Comparison of ENCODE assay signal across 17 cellular contexts in the genomic region with DNA sequence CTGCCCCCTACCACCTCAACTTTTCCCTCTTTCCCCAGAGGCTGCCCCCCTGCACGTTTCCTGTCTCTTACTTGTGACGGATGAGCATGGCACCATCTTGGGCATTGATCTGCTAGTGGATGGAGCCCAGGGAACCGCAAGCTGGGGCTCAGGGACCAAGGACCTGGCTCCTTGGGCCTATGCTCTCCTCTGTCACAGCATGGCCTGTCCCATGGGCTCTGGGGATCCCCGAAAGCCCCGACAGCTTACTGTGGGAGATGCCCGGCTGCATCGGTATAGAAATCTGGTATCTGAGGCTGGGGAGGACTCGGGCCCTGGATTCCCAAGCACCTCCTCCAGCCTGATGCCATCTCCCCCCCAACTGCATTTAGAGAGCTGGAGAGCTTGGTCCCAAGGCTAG. TPM values are rescaled to one million over a fixed set of nuclear protein-coding genes. Genes with fewer than 3 reads are reported as not detected.
A peak's percentile ranks its signal among the peaks of the same experiment; 100 is the strongest.
DNase-seq lines count a peak whose midpoint lies in the region; ATAC-seq, FAIRE-seq and TF ChIP-seq lines count a peak whose summit lies in the region.
"Had no signal": no experiment of that assay in that cellular context is flagged by ENCODE, and none has a peak within 500 bp of the region (broad histone marks: within the 10 kb centered on the region; RNA-seq: fewer than 3 reads in every experiment).

No MANE protein-coding gene starts in this region.

- no peaks in the 10 kb centered on the region for H4K20me1 ChIP-seq in astrocyte (ENCODE audit: insufficient read depth, low read length)

- H3K27me3 ChIP-seq in astrocyte (ENCODE audit: insufficient read depth, low read length) = peaks cover 48% of the 10 kb centered on the region
- H3K27me3 ChIP-seq in naive thymus-derived CD4-positive, alpha-beta T cell (ENCODE audit: control insufficient read depth in 2 of 2, insufficient read depth in 2 of 2, low read length in 2 of 2) = no peaks in the 10 kb centered on the region
- peaks cover 57% of the 10 kb centered on the region for H3K27me3 ChIP-seq in left ventricle myocardium inferior (ENCODE audit: low read depth)

- H3K4me3 Mint-ChIP-seq in activated naive CD8-positive, alpha-beta T cell = peak overlapping the region; percentile 11
- H3K4me3 Mint-ChIP-seq in activated naive CD8-positive, alpha-beta T cell treated with anti-CD3 and anti-CD28 coated beads, Interleukin-2, amount 50 U/mL, for 24 hours = no peak overlapping the region
- H3K4me3 Mint-ChIP-seq in astrocyte (ENCODE audit: unreplicated experiment) = no peak overlapping the region
- peak overlapping the region in 8 of 10 donors; percentile 5 to 86 (median 46) for H3K4me3 Mint-ChIP-seq in naive thymus-derived CD4-positive, alpha-beta T cell
- peak overlapping the region; percentile 61 for H3K4me3 Mint-ChIP-seq in type B pancreatic cell

- peaks cover 19% of the 10 kb centered on the region for H3K4me1 Mint-ChIP-seq in activated naive CD8-positive, alpha-beta T cell (ENCODE audit: low read depth)
- peaks cover 17% of the 10 kb centered on the region for H3K4me1 Mint-ChIP-seq in activated naive CD8-positive, alpha-beta T cell treated with anti-CD3 and anti-CD28 coated beads, Interleukin-2, amount 50 U/mL, for 24 hours
- no peaks in the 10 kb centered on the region for H3K4me1 Mint-ChIP-seq in astrocyte (ENCODE audit: low read depth, unreplicated experiment)
- peaks cover 7 to 25% (median 20%) of the 10 kb centered on the region in 7 donors for H3K4me1 Mint-ChIP-seq in naive thymus-derived CD4-positive, alpha-beta T cell
- H3K4me1 Mint-ChIP-seq in type B pancreatic cell (ENCODE audit: unreplicated experiment) = peaks cover 13% of the 10 kb centered on the region

- H3K27ac ChIP-seq in astrocyte (ENCODE audit: low read depth, low read length) (no peak overlapping the region), left ventricle myocardium inferior (replicated peaks) (no peak overlapping the region)
- H3K27ac ChIP-seq in naive thymus-derived CD4-positive, alpha-beta T cell (ENCODE audit: low read depth, low read length) = no peak overlapping the region

- no peak overlapping the region for H3K9ac ChIP-seq in astrocyte (ENCODE audit: low read length)

- CTCF ChIA-PET in naive thymus-derived CD4-positive, alpha-beta T cell (lab: Charles Lee) = no interaction called here

- no peaks in the 10 kb centered on the region for H3K36me3 Mint-ChIP-seq in activated naive CD8-positive, alpha-beta T cell
- H3K36me3 Mint-ChIP-seq in activated naive CD8-positive, alpha-beta T cell treated with anti-CD3 and anti-CD28 coated beads, Interleukin-2, amount 50 U/mL, for 24 hours (ENCODE audit: low read depth) = no peaks in the 10 kb centered on the region
- peaks cover 9% of the 10 kb centered on the region for H3K36me3 Mint-ChIP-seq in astrocyte (ENCODE audit: low read depth, unreplicated experiment)
- H3K36me3 Mint-ChIP-seq in naive thymus-derived CD4-positive, alpha-beta T cell = no peaks in the 10 kb centered on the region
- no peaks in the 10 kb centered on the region for H3K36me3 Mint-ChIP-seq in type B pancreatic cell

- no peak overlapping the region for H3K4me2 ChIP-seq in astrocyte (ENCODE audit: low read length)

- H3K4me3 ChIP-seq in astrocyte (ENCODE audit: insufficient read depth, low read depth, low read length) (no peak overlapping the region), left ventricle myocardium inferior (no peak overlapping the region)
- H3K4me3 ChIP-seq in naive thymus-derived CD4-positive, alpha-beta T cell (ENCODE audit: low read length) = no peak overlapping the region

- H3K36me3 ChIP-seq in astrocyte (ENCODE audit: insufficient read depth, low read length) (no peaks in the 10 kb centered on the region), left ventricle myocardium inferior (no peaks in the 10 kb centered on the region)
- H3K36me3 ChIP-seq in naive thymus-derived CD4-positive, alpha-beta T cell (ENCODE audit: control insufficient read depth in 2 of 3, insufficient read depth in 3 of 3, low read length in 3 of 3) = peaks cover 0 to 4% (median 0%) of the 10 kb centered on the region in 3 experiments

- H3K79me2 ChIP-seq in astrocyte (ENCODE audit: insufficient read depth, low read length) = no peaks in the 10 kb centered on the region

- H3K27me3 Mint-ChIP-seq in activated naive CD8-positive, alpha-beta T cell = no peaks in the 10 kb centered on the region
- H3K27me3 Mint-ChIP-seq in activated naive CD8-positive, alpha-beta T cell treated with anti-CD3 and anti-CD28 coated beads, Interleukin-2, amount 50 U/mL, for 24 hours = peaks cover 23% of the 10 kb centered on the region
- H3K27me3 Mint-ChIP-seq in astrocyte (ENCODE audit: low read depth, unreplicated experiment) = peaks cover 66% of the 10 kb centered on the region
- peaks cover 0 to 36% (median 6%) of the 10 kb centered on the region in 5 donors for H3K27me3 Mint-ChIP-seq in naive thymus-derived CD4-positive, alpha-beta T cell
- H3K27me3 Mint-ChIP-seq in type B pancreatic cell = peaks cover 82% of the 10 kb centered on the region

- POLR2A ChIA-PET in naive thymus-derived CD4-positive, alpha-beta T cell (lab: Charles Lee) = interaction anchor here (0.6 to 1.6 kb wide), 4 partner anchors 9 to 304 kb away, joined by 3 read pairs; no protein-coding TSS in a partner anchor

- ATAC-seq in activated naive CD8-positive, alpha-beta T cell treated with anti-CD3 and anti-CD28 coated beads, Interleukin-2, amount 50 U/mL, for 24 hours = no peak
- no peak for ATAC-seq in naive thymus-derived CD4-positive, alpha-beta T cell

- H2AFZ ChIP-seq in astrocyte (ENCODE audit: low read depth, low read length) = no peak overlapping the region

- peaks cover 12% of the 10 kb centered on the region for H3K4me1 ChIP-seq in astrocyte (ENCODE audit: insufficient read depth, low read length)
- H3K4me1 ChIP-seq in naive thymus-derived CD4-positive, alpha-beta T cell (ENCODE audit: control insufficient read depth in 2 of 2, insufficient read depth in 2 of 2, low read length in 2 of 2) = peaks cover 12 to 15% of the 10 kb centered on the region in 2 donors
- peaks cover 28% of the 10 kb centered on the region for H3K4me1 ChIP-seq in left ventricle myocardium inferior

- H3K9me3 Mint-ChIP-seq in activated naive CD8-positive, alpha-beta T cell (ENCODE audit: low read depth) = no peaks in the 10 kb centered on the region
- H3K9me3 Mint-ChIP-seq in activated naive CD8-positive, alpha-beta T cell treated with anti-CD3 and anti-CD28 coated beads, Interleukin-2, amount 50 U/mL, for 24 hours = no peaks in the 10 kb centered on the region
- H3K9me3 Mint-ChIP-seq in astrocyte (ENCODE audit: unreplicated experiment) (peaks cover 2% of the 10 kb centered on the region), type B pancreatic cell (no peaks in the 10 kb centered on the region)
- no peaks in the 10 kb centered on the region for H3K9me3 Mint-ChIP-seq in naive thymus-derived CD4-positive, alpha-beta T cell

- H3K27ac Mint-ChIP-seq in activated naive CD8-positive, alpha-beta T cell = no peak overlapping the region
- H3K27ac Mint-ChIP-seq in activated naive CD8-positive, alpha-beta T cell treated with anti-CD3 and anti-CD28 coated beads, Interleukin-2, amount 50 U/mL, for 24 hours = no peak overlapping the region
- peak overlapping the region; percentile 72 for H3K27ac Mint-ChIP-seq in astrocyte (ENCODE audit: unreplicated experiment)
- peak overlapping the region in 2 of 9 donors; percentile 53 to 62 for H3K27ac Mint-ChIP-seq in naive thymus-derived CD4-positive, alpha-beta T cell
- no peak overlapping the region for H3K27ac Mint-ChIP-seq in type B pancreatic cell

- FAIRE-seq in astrocyte (lab: Jason Lieb, UNC) = no peak

- intact Hi-C loops in naive thymus-derived CD4-positive, alpha-beta T cell (cut with micrococcal nuclease) = no loop called here
- intact Hi-C loops in left ventricle myocardium inferior (cut with micrococcal nuclease) = no loop called here

- TF ChIP-seq CTCF in astrocyte (IDR thresholded peaks at IDR 0.05; ENCODE audit: insufficient read depth, low read depth, low read length) (no peak), type B pancreatic cell (conservative IDR thresholded peaks at IDR 0.05) (no peak), left ventricle myocardium inferior (IDR thresholded peaks at IDR 0.05; ENCODE audit: borderline replicate concordance) (no peak)

- H3K9me3 ChIP-seq in astrocyte (ENCODE audit: insufficient read depth, low read depth, low read length) (no peaks in the 10 kb centered on the region), left ventricle myocardium inferior (replicated peaks) (no peaks in the 10 kb centered on the region)
- H3K9me3 ChIP-seq in naive thymus-derived CD4-positive, alpha-beta T cell (ENCODE audit: control insufficient read depth in 2 of 3, low read length in 3 of 3) = no peaks in the 10 kb centered on the region

- no peak for DNase-seq in activated naive CD8-positive, alpha-beta T cell treated with anti-CD3 and anti-CD28 coated beads, Interleukin-2, amount 50 U/mL, for 24 hours
- no peak for DNase-seq in astrocyte (ENCODE audit: low read depth)
- DNase-seq in naive thymus-derived CD4-positive, alpha-beta T cell = no peak
- DNase-seq in type B pancreatic cell (ENCODE audit: extremely low spot score, unreplicated experiment) = no peak
- no peak for DNase-seq in left ventricle myocardium inferior
- no peak for DNase-seq in NOMO-1 treated with dmso at 0.1 percent for 144 hours (lab: John Stamatoyannopoulos, UW; ENCODE audit: unreplicated experiment)
- no peak for DNase-seq in iPS-NIHi7 (ENCODE audit: extremely low spot score)
- DNase-seq: ACHN, DMS153, EL, Karpas-422, MM.1S, NCI-H1930, NCI-H510A, SHP77 treated with DMSO at 0.1 percent for 48 hours had no signal

RNA-seq across cellular contexts. Expression of a gene that starts 1.8 kb away (rescaled TPM):
- total RNA-seq in astrocyte (2.2 and 3.2 TPM in 2 replicates), type B pancreatic cell (ENCODE audit: low replicate concordance) (15.2 and 23.0 TPM in 2 replicates), left ventricle myocardium inferior (3.1 TPM)
- total RNA-seq in naive thymus-derived CD4-positive, alpha-beta T cell = 10 to 100 TPM in 2 of 5 experiments, 1 to 10 TPM in 3; 2.6 to 68.0 (median 3.4) TPM
- 1 to 10 TPM; 1.2 to 4.4 TPM for polyA plus RNA-seq in naive thymus-derived CD4-positive, alpha-beta T cell

RNA-seq across cellular contexts. Expression of a gene that starts 1.9 kb away (rescaled TPM):
- total RNA-seq in astrocyte (0.09 and 0.12 TPM in 2 replicates), type B pancreatic cell (ENCODE audit: low replicate concordance) (0.70 and 1.4 TPM in 2 replicates), left ventricle myocardium inferior (0.08 TPM)
- 1 to 10 TPM in 2 of 5 experiments, under 1 TPM in 2, not detected in 1; 0.22 to 5.2 (median 1.4) TPM for total RNA-seq in naive thymus-derived CD4-positive, alpha-beta T cell
- not detected for polyA plus RNA-seq in naive thymus-derived CD4-positive, alpha-beta T cell

RNA-seq across cellular contexts. Expression of a gene that starts 10.3 kb away (rescaled TPM):
- total RNA-seq in astrocyte (8.5 and 9.9 TPM in 2 replicates), type B pancreatic cell (ENCODE audit: low replicate concordance) (17.6 and 21.8 TPM in 2 replicates), left ventricle myocardium inferior (18.0 TPM)
- 10 to 100 TPM; 10.4 to 32.0 (median 25.5) TPM for total RNA-seq in naive thymus-derived CD4-positive, alpha-beta T cell
- polyA plus RNA-seq in naive thymus-derived CD4-positive, alpha-beta T cell = 10 to 100 TPM; 43.2 to 73.9 TPM

RNA-seq across cellular contexts. Expression of a gene that starts 30.1 kb away (rescaled TPM):
- not detected in 2 replicates for total RNA-seq in astrocyte
- not detected for total RNA-seq in naive thymus-derived CD4-positive, alpha-beta T cell
- polyA plus RNA-seq in naive thymus-derived CD4-positive, alpha-beta T cell = not detected
- total RNA-seq in type B pancreatic cell (ENCODE audit: low replicate concordance) = 5.3 and 9.6 TPM in 2 replicates
- total RNA-seq in left ventricle myocardium inferior = not detected
- total RNA-seq: H7 had no signal

RNA-seq across cellular contexts. Expression of a gene that starts 31.1 kb away (rescaled TPM):
- 6.3 and 10.3 TPM in 2 replicates for total RNA-seq in astrocyte
- 100 to 1,000 TPM; 270 to 601 (median 377) TPM for total RNA-seq in naive thymus-derived CD4-positive, alpha-beta T cell
- 10 to 100 TPM; 34.8 to 35.0 TPM for polyA plus RNA-seq in naive thymus-derived CD4-positive, alpha-beta T cell
- total RNA-seq in type B pancreatic cell (ENCODE audit: low replicate concordance) = 22.9 and 47.4 TPM in 2 replicates
- 28.1 TPM for total RNA-seq in left ventricle myocardium inferior

Comparison
In these comparisons a context has a peak if more than half of its experiments do, and no peak if none do; other contexts are left out.
1. H3K4me3 Mint-ChIP-seq: peak in activated naive CD8-positive, alpha-beta T cell (single experiment), naive thymus-derived CD4-positive, alpha-beta T cell (8 of 10) and type B pancreatic cell (single experiment); none in activated naive CD8-positive, alpha-beta T cell treated with anti-CD3 and anti-CD28 coated beads, Interleukin-2, amount 50 U/mL, for 24 hours (single experiment) and astrocyte (single experiment).